ENCODE assay signal across 20 cellular contexts in the genomic region with DNA sequence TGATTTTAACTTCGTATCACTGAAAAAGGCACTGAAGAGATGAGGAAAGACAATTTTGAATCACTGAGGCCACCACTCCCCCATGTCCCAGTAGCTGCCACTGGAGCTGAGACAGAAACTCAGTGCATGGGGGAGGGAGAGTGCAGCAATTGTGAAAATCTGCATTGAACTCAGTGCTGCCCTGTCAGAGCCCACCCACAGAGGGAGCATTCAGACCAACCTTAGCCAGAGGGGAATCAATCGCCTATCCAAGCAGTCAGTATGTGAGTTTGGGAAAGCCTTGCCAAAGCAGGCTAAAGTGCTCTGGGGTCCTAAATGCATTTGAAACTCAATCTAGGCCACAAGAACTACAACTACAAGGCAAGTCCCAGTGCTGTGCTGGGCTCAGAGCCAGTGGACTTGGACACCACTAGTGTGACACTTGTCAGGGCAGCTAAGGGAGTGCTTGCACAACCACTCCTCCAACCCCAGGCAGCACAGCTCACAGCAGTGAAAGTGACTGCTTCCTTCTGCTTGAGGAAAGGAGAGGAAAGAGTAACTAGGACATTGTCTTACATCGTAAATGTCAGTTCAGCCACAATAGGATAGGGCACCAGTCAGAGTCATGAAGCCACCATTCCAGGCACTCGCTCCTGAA.
DNase-seq lines count a peak whose midpoint lies in the region; ATAC-seq lines count a peak whose summit lies in the region.
"Had no signal": no experiment of that assay in that cellular context is flagged by ENCODE, and none has a peak within 500 bp of the region (broad histone marks: within the 10 kb centered on the region; RNA-seq: fewer than 3 reads in every experiment).

No MANE protein-coding gene starts in this region.

- DNase-seq in AML-193 (lab: John Stamatoyannopoulos, UW) (peak; percentile 58 to 63), KBM-7 (peak; percentile 18), SIG-M5 treated with dmso at 0.1 percent for 504 hours (lab: John Stamatoyannopoulos, UW; ENCODE audit: unreplicated experiment) (peak; percentile 88), iPS-NIHi11 (ENCODE audit: low spot score) (peak; percentile 35), T1000 (lab: John Stamatoyannopoulos, UW) (no peak)
- DNase-seq in activated CD4-positive, alpha-beta T cell treated with anti-CD3 and anti-CD28 coated beads, Interleukin-2, amount 50 U/mL, for 4 hours: no peak
- DNase-seq: activated CD4-positive, alpha-beta memory T cell treated with anti-CD3 and anti-CD28 coated beads for 36 hours; activated T-cell treated with anti-CD3 and anti-CD28 coated beads, Interleukin-2, amount 50 U/mL, for 24 hours; CD4-positive, CD25-positive, alpha-beta regulatory T cell; HCEC 1CT; kidney glomerular epithelial cell; NCI-H1694; NCI-H82; occipital lobe; retina; stimulated activated naive B cell treated with anti-CD40 and anti-IgM and Interleukin-4, amounts not matched to agents 10 μg/mL and 1 μg/mL and 100 μg/mL, for 72 hours; tibial artery; WERI-Rb-1 had no signal

- ATAC-seq in GM21447 (IDR thresholded peaks at IDR 0.05; ENCODE audit: unreplicated experiment) (no peak), HG03095 (IDR thresholded peaks at IDR 0.05; ENCODE audit: unreplicated experiment) (no peak)
- ATAC-seq: stimulated activated naive B cell treated with anti-CD40 and anti-IgM and Interleukin-4, amounts not matched to agents 10 μg/mL and 1 μg/mL and 100 μg/mL, for 72 hours had no signal

- in situ Hi-C loops in KBM-7 (cut with MboI; ENCODE audit: low pct_unique_long_range_greater_than_20kb, low sequenced_read_pairs): no loop called here

Comparison
In these comparisons a context has a peak if more than half of its experiments do, and no peak if none do; other contexts are left out.
1. DNase-seq: peak in AML-193 (2 of 2), KBM-7 (single experiment), SIG-M5 treated with dmso at 0.1 percent for 504 hours (single experiment) and iPS-NIHi11 (single experiment); none in activated CD4-positive, alpha-beta T cell treated with anti-CD3 and anti-CD28 coated beads, Interleukin-2, amount 50 U/mL, for 4 hours (0 of 2) and T1000 (single experiment).